20 cellular contexts compared by ENCODE assay signal in the genomic region with DNA sequence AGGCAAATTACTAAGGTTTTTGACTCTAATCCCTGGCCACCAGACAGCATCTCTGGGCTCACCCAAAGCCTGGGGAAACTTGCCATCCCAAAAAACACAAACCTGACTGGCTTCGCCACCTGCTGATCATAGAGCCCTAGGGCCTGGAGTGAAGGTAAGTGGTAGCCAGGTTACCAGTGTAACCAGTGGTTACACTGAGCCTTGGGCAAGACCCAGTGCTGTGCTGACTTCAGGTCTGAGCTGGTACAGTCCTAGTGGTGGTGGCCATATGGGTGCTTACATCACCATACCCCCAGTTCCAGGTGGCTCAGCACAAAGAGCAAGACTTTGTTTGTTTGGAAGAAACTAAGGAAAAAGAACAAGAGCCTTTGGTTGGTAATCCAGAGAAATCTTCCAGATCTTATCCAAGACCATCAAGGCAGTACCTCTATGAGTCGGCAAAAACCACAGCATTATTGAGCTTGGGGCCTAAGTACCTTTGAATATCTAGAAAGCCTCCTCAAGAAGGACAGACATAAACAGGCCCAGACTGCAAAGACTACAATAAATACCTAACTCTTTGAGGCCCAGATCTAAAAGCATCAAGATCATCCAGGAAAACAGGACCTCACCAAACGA.
"Had no signal": no experiment of that assay in that cellular context is flagged by ENCODE, and none has a peak within 500 bp of the region (broad histone marks: within the 10 kb centered on the region; RNA-seq: fewer than 3 reads in every experiment).

No MANE protein-coding gene starts in this region.

- H3K4me1 ChIP-seq: right lobe of liver, spleen, transverse colon had no signal

- H3K27ac ChIP-seq: right lobe of liver, spleen, transverse colon had no signal

- ATAC-seq: left colon, mucosa of descending colon had no signal

- H3K9me3 ChIP-seq: mucosa of descending colon, psoas muscle, right lobe of liver, transverse colon had no signal

- H3K27me3 ChIP-seq: right lobe of liver, spleen, transverse colon had no signal

- H3K4me3 Mint-ChIP-seq: brain, nephron progenitor cell had no signal

- H3K27ac Mint-ChIP-seq: brain, nephron progenitor cell had no signal

- H3K4me1 Mint-ChIP-seq: brain, nephron progenitor cell had no signal

- H3K36me3 ChIP-seq: right lobe of liver, transverse colon had no signal

- H3K9me3 Mint-ChIP-seq: immature natural killer cell had no signal

- H3K4me3 ChIP-seq: lung, mucosa of descending colon, psoas muscle, right lobe of liver, spleen, transverse colon had no signal

- DNase-seq: activated CD4-positive, alpha-beta T cell treated with anti-CD3 and anti-CD28 coated beads, Interleukin-2, amount 50 U/mL, for 4 hours; activated naive CD4-positive, alpha-beta T cell treated with anti-CD3 and anti-CD28 coated beads, Interleukin-2, amount 50 U/mL, for 16 hours; amniotic stem cell; cerebellar nuclear complex; dermis blood vessel endothelial cell; erythroblast; glutamatergic neuron; immature natural killer cell; left colon; mucosa of descending colon; nephron progenitor cell; psoas muscle; right lobe of liver; spleen; stimulated activated CD4-positive, alpha-beta T cell treated with anti-CD3 and anti-CD28 coated beads, Interleukin-1b, Interleukin-23, amount 100 ng/mL, for 48 hours; stimulated activated naive CD4-positive, alpha-beta T cell; substantia nigra; transverse colon had no signal
